ENCODE assay signal across 11 cellular contexts in genomic region chr1:64962447-64962846, GRCh38. TPM values are rescaled to one million over a fixed set of nuclear protein-coding genes. Genes with fewer than 3 reads are reported as not detected.
DNase-seq lines count a peak whose midpoint lies in the region; ATAC-seq and TF ChIP-seq lines count a peak whose summit lies in the region.
"Had no signal": no experiment of that assay in that cellular context is flagged by ENCODE, and none has a peak within 500 bp of the region (broad histone marks: within the 10 kb centered on the region; RNA-seq: fewer than 3 reads in every experiment).

No MANE protein-coding gene starts in this region.

- H3K4me1 ChIP-seq in OCI-LY7 (ENCODE audit: insufficient read depth, low read length, poor library complexity, severe bottlenecking) = peaks cover 82% of the 10 kb centered on the region
- peaks cover 60 to 89% (median 84%) of the 10 kb centered on the region in 6 donors for H3K4me1 ChIP-seq in spleen
- H3K4me1 ChIP-seq in tibial artery = peaks cover 0 to 26% (median 12%) of the 10 kb centered on the region in 4 donors

- TF ChIP-seq POLR2A in spleen (IDR thresholded peaks at IDR 0.05) = no peak

- DNase-seq in OCI-LY7 (ENCODE audit: low spot score) = peak; percentile 65
- DNase-seq in central memory CD4-positive, alpha-beta T cell = peak; percentile 43
- peak; percentile 72 for DNase-seq in spleen
- DNase-seq in NCI-H2171 treated with DMSO at 0.1 percent for 48 hours (lab: John Stamatoyannopoulos, UW) = no peak
- no peak for DNase-seq in tibial artery
- no peak for DNase-seq in caudate nucleus (lab: John Stamatoyannopoulos, UW)
- no peak for DNase-seq in NCI-H1417 (lab: John Stamatoyannopoulos, UW)
- DNase-seq: HFFc6, midbrain had no signal

- H3K9me2 ChIP-seq in OCI-LY7 (ENCODE audit: insufficient read depth, low read length) = no peaks in the 10 kb centered on the region

- peak overlapping the region; percentile 80 for H3K4me2 ChIP-seq in OCI-LY7 (ENCODE audit: low read length)

- no peak overlapping the region for H2AFZ ChIP-seq in OCI-LY7 (ENCODE audit: low read length)

- TF ChIP-seq CTCF in OCI-LY7 (conservative IDR thresholded peaks at IDR 0.05; ENCODE audit: low read length) = no peak
- TF ChIP-seq CTCF in spleen (IDR thresholded peaks at IDR 0.05 in 8 of 11, conservative IDR thresholded peaks at IDR 0.05 in 3 of 11) = no peak
- TF ChIP-seq CTCF in tibial artery (IDR thresholded peaks at IDR 0.05) = no peak

- peak; percentile 14 for ATAC-seq in GM18909 (IDR thresholded peaks at IDR 0.05; ENCODE audit: poor library complexity, unreplicated experiment)

- H3K79me2 ChIP-seq in OCI-LY7 (ENCODE audit: insufficient read depth, low read depth, low read length) = peaks cover 82% of the 10 kb centered on the region

- no peaks in the 10 kb centered on the region for H3K27me3 ChIP-seq in spleen (replicated peaks in 1 of 7)
- H3K27me3 ChIP-seq in tibial artery = no peaks in the 10 kb centered on the region

- peak overlapping the region; percentile 83 for H3K4me3 ChIP-seq in OCI-LY7 (ENCODE audit: low read depth, low read length, poor library complexity, severe bottlenecking)
- H3K4me3 ChIP-seq in spleen = peak overlapping the region in 3 of 8 donors; percentile 1 to 89 (median 3)
- no peak overlapping the region for H3K4me3 ChIP-seq in tibial artery

- WGBS in spleen, 5 donors = 21 to 38% (median 31%) methylated on average over 8 of the region's 8 CpGs

- CTCF ChIA-PET in OCI-LY7 (lab: Charles Lee; ENCODE audit: unreplicated experiment) = interaction anchor here (0.8 to 1.0 kb wide), 2 partner anchors 82 to 97 kb away, joined by 3 to 4 read pairs; no protein-coding TSS in a partner anchor

- H3K36me3 ChIP-seq in OCI-LY7 (ENCODE audit: insufficient read depth, low read length) = no peaks in the 10 kb centered on the region
- no peaks in the 10 kb centered on the region for H3K36me3 ChIP-seq in spleen
- no peaks in the 10 kb centered on the region for H3K36me3 ChIP-seq in tibial artery

- POLR2A ChIA-PET in OCI-LY7 (lab: Charles Lee) = interaction anchor here (0.5 to 4.2 kb wide), 17 partner anchors 8 to 714 kb away, joined by 3 to 21 read pairs (median 4); no protein-coding TSS in a partner anchor

- intact Hi-C loops in OCI-LY7 (cut with micrococcal nuclease; ENCODE audit: unreplicated experiment) (loop anchor here (5.0 to 10.0 kb wide), 3 partner anchors 105 to 322 kb away; no protein-coding TSS in a partner anchor), spleen (cut with DNase I; ENCODE audit: low total_unique reads) (loop anchor here (10.0 kb wide), 2 partner anchors 48 to 98 kb away; no protein-coding TSS in a partner anchor), tibial artery (cut with DNase I; ENCODE audit: low total_unique reads) (no loop called here)

- peak overlapping the region; percentile 69 for H3K27ac ChIP-seq in OCI-LY7 (ENCODE audit: low read depth, low read length, poor library complexity, severe bottlenecking)
- peak overlapping the region in 7 of 8 donors; percentile 23 to 100 (median 98) for H3K27ac ChIP-seq in spleen
- no peak overlapping the region for H3K27ac ChIP-seq in tibial artery
- no peak overlapping the region for H3K27ac ChIP-seq in caudate nucleus (ENCODE audit: low read depth, low read length)
- H3K27ac ChIP-seq: RWPE1 had no signal

- H3K9me3 ChIP-seq in OCI-LY7 (ENCODE audit: low read length) (no peaks in the 10 kb centered on the region), spleen (no peaks in the 10 kb centered on the region), tibial artery (no peaks in the 10 kb centered on the region)

- peaks cover 43% of the 10 kb centered on the region for H4K20me1 ChIP-seq in OCI-LY7 (ENCODE audit: insufficient read depth, low read length)

- no TSS peak for BruUV-seq in OCI-LY7 (replicated peaks; lab: Mats Ljungman, UMichigan)

RNA-seq across cellular contexts. Expression of gene JAK1, which starts 3.9 kb away (rescaled TPM):
- 66.9 and 72.6 TPM in 2 replicates for total RNA-seq in OCI-LY7 (2014; rRNA removed; shearing (Covaris generic))
- total RNA-seq in OCI-LY7 (2022) = 86.8 and 106 TPM in 2 replicates
- total RNA-seq in spleen = 100 to 1,000 TPM; 199 to 270 (median 212) TPM
- 10 to 100 TPM; 46.6 to 66.0 (median 47.5) TPM for polyA plus RNA-seq in spleen

Comparison
In these comparisons a context has a peak if more than half of its experiments do, and no peak if none do; other contexts are left out.
1. DNase-seq: peak in OCI-LY7 (single experiment), central memory CD4-positive, alpha-beta T cell (single experiment) and spleen (single experiment); none in NCI-H2171 treated with DMSO at 0.1 percent for 48 hours (single experiment), tibial artery (0 of 2), caudate nucleus (0 of 61) and NCI-H1417 (0 of 3).
2. H3K27ac ChIP-seq: peak in OCI-LY7 (single experiment) and spleen (7 of 8); none in tibial artery (0 of 2) and caudate nucleus (single experiment).